In genomic region chr12:116910645-116911449, GRCh38 we compare ENCODE assay signal across 8 cellular contexts. TPM values are rescaled to one million over a fixed set of nuclear protein-coding genes. Genes with fewer than 3 reads are reported as not detected.
DNase-seq lines count a peak whose midpoint lies in the region; ATAC-seq and TF ChIP-seq lines count a peak whose summit lies in the region.

FBXW8 (plus strand) TSS chr12:116910950; CDS start chr12:116911038, 88 bp downstream.

- peaks cover 19% of the 10 kb centered on the region for H3K4me1 Mint-ChIP-seq in activated naive CD4-positive, alpha-beta T cell treated with anti-CD3 and anti-CD28 coated beads for 36 hours (ENCODE audit: low read depth)

- H3K27ac ChIP-seq in DND-41 (ENCODE audit: low read length) (peak within 1 kb of the TSS; percentile 61), testis (peak within 1 kb of the TSS; percentile 21 to 77)

- CTCF ChIA-PET in activated naive CD4-positive, alpha-beta T cell treated with anti-CD3 and anti-CD28 coated beads for 36 hours (lab: Charles Lee) = no interaction called here

- peaks cover 24% of the 10 kb centered on the region for H3K4me1 ChIP-seq in DND-41 (ENCODE audit: insufficient read depth, low read length)
- H3K4me1 ChIP-seq in testis = no peaks in the 10 kb centered on the region

- peaks cover 2% of the 10 kb centered on the region for H3K36me3 Mint-ChIP-seq in activated naive CD4-positive, alpha-beta T cell treated with anti-CD3 and anti-CD28 coated beads for 36 hours (ENCODE audit: low read depth)

- no peak for TF ChIP-seq RAD21 in Ishikawa (IDR thresholded peaks at IDR 0.05; ENCODE audit: low read depth)

- H3K27me3 Mint-ChIP-seq in activated naive CD4-positive, alpha-beta T cell treated with anti-CD3 and anti-CD28 coated beads for 36 hours (ENCODE audit: low read depth) = peaks cover 4% of the 10 kb centered on the region

- H3K4me3 ChIP-seq in DND-41 (ENCODE audit: low read depth in 1 of 2, low read length in 2 of 2) (peak within 1 kb of the TSS; percentile 36 to 69; a peak in 3 of 4 replicates), testis (peak within 1 kb of the TSS; percentile 74 to 86)

- TF ChIP-seq POLR2A in Raji (IDR thresholded peaks at IDR 0.05; ENCODE audit: insufficient read depth, low read depth, low read length) (peak; percentile 78), testis (IDR thresholded peaks at IDR 0.05) (no peak)

- H3K27me3 ChIP-seq in DND-41 (ENCODE audit: insufficient read depth, low read length, poor library complexity) (peaks cover 2% of the 10 kb centered on the region), testis (no peaks in the 10 kb centered on the region)

- H3K9me3 ChIP-seq in DND-41 (ENCODE audit: insufficient read depth, low read length, severe bottlenecking) (no peaks in the 10 kb centered on the region), testis (no peaks in the 10 kb centered on the region)

- peaks cover 9% of the 10 kb centered on the region; the same call in 1 of the 2 replicates for H3K36me3 ChIP-seq in DND-41 (ENCODE audit: insufficient read depth, low read length)
- no peaks in the 10 kb centered on the region for H3K36me3 ChIP-seq in testis (ENCODE audit: low read depth, missing control alignments)

- 1 to 2% methylated on average over 15 to 26 of the region's 82 CpGs for WGBS in testis, 2 donors

- 0 out of 2 replicates have a peak, but pooled peaks have one; percentile 21 for TF ChIP-seq EP300 in Ishikawa (IDR thresholded peaks at IDR 0.05; ENCODE audit: borderline replicate concordance)

- DNase-seq in DND-41 (peak; percentile 80), glomerular endothelial cell (ENCODE audit: extremely low read depth, low read depth, low spot score) (no peak), omental fat pad (ENCODE audit: low spot score) (peak; percentile 40), testis (peak; percentile 82)
- peak; percentile 62 for DNase-seq in activated naive CD4-positive, alpha-beta T cell treated with anti-CD3 and anti-CD28 coated beads for 36 hours

- H3K79me2 ChIP-seq in DND-41 (ENCODE audit: insufficient read depth, low read length) = peaks cover 30% of the 10 kb centered on the region

- H3K4me2 ChIP-seq in DND-41 (ENCODE audit: insufficient read depth, low read length) = peak within 1 kb of the TSS; percentile 88

- H3K9ac ChIP-seq in DND-41 (ENCODE audit: low read depth, low read length) = peak within 1 kb of the TSS; percentile 81

- H3K27ac Mint-ChIP-seq in activated naive CD4-positive, alpha-beta T cell treated with anti-CD3 and anti-CD28 coated beads for 36 hours = no peak within 1 kb of the TSS

- H2AFZ ChIP-seq in DND-41 (ENCODE audit: low read depth, low read length) = peak within 1 kb of the TSS; percentile 78

- no peak for TF ChIP-seq CTCF in DND-41 (IDR thresholded peaks at IDR 0.05; ENCODE audit: borderline replicate concordance, extremely low read depth, low read length, poor library complexity, severe bottlenecking)
- TF ChIP-seq CTCF in omental fat pad (IDR thresholded peaks at IDR 0.05) = no peak
- no peak for TF ChIP-seq CTCF in testis (IDR thresholded peaks at IDR 0.05)

- ATAC-seq in DND-41 (ENCODE audit: insufficient read depth, low read depth) (peak; percentile 93), GM21576 (IDR thresholded peaks at IDR 0.05; ENCODE audit: unreplicated experiment) (peak; percentile 88), omental fat pad (ENCODE audit: low FRiP score) (peak; percentile 77)

- peak within 1 kb of the TSS; percentile 92 for H3K4me3 Mint-ChIP-seq in activated naive CD4-positive, alpha-beta T cell treated with anti-CD3 and anti-CD28 coated beads for 36 hours

- H3K9me3 Mint-ChIP-seq in activated naive CD4-positive, alpha-beta T cell treated with anti-CD3 and anti-CD28 coated beads for 36 hours = no peaks in the 10 kb centered on the region

- peaks cover 10% of the 10 kb centered on the region; the same call in 1 of the 2 replicates for H4K20me1 ChIP-seq in DND-41 (ENCODE audit: insufficient read depth, low read length)

- intact Hi-C loops in activated naive CD4-positive, alpha-beta T cell treated with anti-CD3 and anti-CD28 coated beads for 36 hours (cut with micrococcal nuclease) = loop anchor here (1.0 kb wide), 2 partner anchors 11 to 173 kb away; partner anchors contain the start of genes RNFT2 and SPRING1
- intact Hi-C loops in testis (cut with DNase I; ENCODE audit: low total_unique reads) = no loop called here

TF ChIP-seq in Ishikawa, 13 proteins besides CTCF, POLR2A, EP300 and RAD21:
- TF ChIP-seq CEBPB (IDR thresholded peaks at IDR 0.05) = no peak
- TF ChIP-seq ZBTB7A (IDR thresholded peaks at IDR 0.05; ENCODE audit: low read depth) = peak; percentile 92
- no peak for TF ChIP-seq CREB1 (IDR thresholded peaks at IDR 0.05; ENCODE audit: low read depth)
- 0 out of 2 replicates have a peak, but pooled peaks have one; percentile 46 for TF ChIP-seq EGR1 (IDR thresholded peaks at IDR 0.05)
- TF ChIP-seq TEAD4 (IDR thresholded peaks at IDR 0.05) = no peak; the same call in 1 of the 2 replicates
- peak; percentile 56; the same call in 1 of the 2 replicates for TF ChIP-seq TCF12 (IDR thresholded peaks at IDR 0.05; ENCODE audit: low read depth)
- TF ChIP-seq MAX (IDR thresholded peaks at IDR 0.05) = peak; percentile 98
- TF ChIP-seq TAF1 (IDR thresholded peaks at IDR 0.05; ENCODE audit: low read depth) = peak; percentile 85
- no peak for TF ChIP-seq REST (IDR thresholded peaks at IDR 0.05; ENCODE audit: low read depth)
- TF ChIP-seq YY1 (IDR thresholded peaks at IDR 0.05; ENCODE audit: low read depth) = peak; percentile 68; the same call in 1 of the 2 replicates
- no peak for TF ChIP-seq FOXM1 (IDR thresholded peaks at IDR 0.05; ENCODE audit: borderline replicate concordance, low read depth)
- TF ChIP-seq USF1 (IDR thresholded peaks at IDR 0.05) = peak; percentile 74
- TF ChIP-seq NFIC (IDR thresholded peaks at IDR 0.05) = no peak; the same call in 1 of the 2 replicates

RNA-seq across cellular contexts. Expression of gene FBXW8, which starts in this region (rescaled TPM):
- total RNA-seq in activated naive CD4-positive, alpha-beta T cell treated with anti-CD3 and anti-CD28 coated beads for 36 hours = 1 to 10 TPM; 6.4 to 6.5 TPM
- total RNA-seq in glomerular endothelial cell (20.9 and 26.8 TPM in 2 replicates), omental fat pad (10 to 100 TPM in 3 of 4 donors, 1 to 10 TPM in 1; 8.9 to 21.6 (median 12.2) TPM), testis (10 to 100 TPM; 31.0 to 32.8 TPM)
- 11.1 TPM for polyA plus RNA-seq in testis (ENCODE audit: insufficient read depth, low read depth, low replicate concordance)
